1 cellular context compared by ENCODE assay signal in genomic region chr3:56302417-56302816, GRCh38.
TF ChIP-seq lines count a peak whose summit lies in the region.

No MANE protein-coding gene starts in this region.

TF ChIP-seq in WTC11, 78 proteins besides CTCF, POLR2A, EP300 and RAD21 (continued from another document):
- TF ChIP-seq PRDM15 (CRISPR knock-in tag; IDR thresholded peaks at IDR 0.05): no peak
- no peak for TF ChIP-seq AR (CRISPR knock-in tag; IDR thresholded peaks at IDR 0.05)
- TF ChIP-seq HMGA2 (CRISPR knock-in tag; IDR thresholded peaks at IDR 0.05): no peak
- TF ChIP-seq ZNF263 (CRISPR knock-in tag; IDR thresholded peaks at IDR 0.05; ENCODE audit: low read depth): no peak
- TF ChIP-seq ZNF317 (CRISPR knock-in tag; IDR thresholded peaks at IDR 0.05; ENCODE audit: borderline replicate concordance, low read depth): no peak
- no peak for TF ChIP-seq CREM (CRISPR knock-in tag; IDR thresholded peaks at IDR 0.05)
- no peak for TF ChIP-seq ELF4 (CRISPR knock-in tag; IDR thresholded peaks at IDR 0.05; ENCODE audit: low read depth)
- TF ChIP-seq ZNF121 (CRISPR knock-in tag; IDR thresholded peaks at IDR 0.05): no peak
- TF ChIP-seq GABPB1 (CRISPR knock-in tag; IDR thresholded peaks at IDR 0.05): no peak
- TF ChIP-seq SMAD3 (CRISPR knock-in tag; IDR thresholded peaks at IDR 0.05; ENCODE audit: borderline replicate concordance): no peak
- no peak for TF ChIP-seq JUN (CRISPR knock-in tag; IDR thresholded peaks at IDR 0.05)
- TF ChIP-seq E2F5 (CRISPR knock-in tag; IDR thresholded peaks at IDR 0.05): no peak
